1 cellular context compared by ENCODE assay signal in genomic region chr18:48166336-48166875, GRCh38.
TF ChIP-seq lines count a peak whose summit lies in the region.

No MANE protein-coding gene starts in this region.

TF ChIP-seq in SK-N-SH, 30 proteins besides CTCF, POLR2A, EP300 and RAD21 (continued from another document):
- TF ChIP-seq USF1 (IDR thresholded peaks at IDR 0.05; ENCODE audit: borderline replicate concordance, low read depth) (no peak), EZH2phosphoT487 (IDR thresholded peaks at IDR 0.05; ENCODE audit: borderline replicate concordance, low read depth) (no peak), RCOR1 (IDR thresholded peaks at IDR 0.05; ENCODE audit: low read length) (no peak), ZBTB33 (IDR thresholded peaks at IDR 0.05; ENCODE audit: borderline replicate concordance, low read depth) (no peak), FOXJ3 (CRISPR knock-in tag; IDR thresholded peaks at IDR 0.05) (no peak), MXI1 (IDR thresholded peaks at IDR 0.05; ENCODE audit: low read depth, low read length) (no peak)
